Comparison of ENCODE assay signal across 21 cellular contexts in the genomic region with DNA sequence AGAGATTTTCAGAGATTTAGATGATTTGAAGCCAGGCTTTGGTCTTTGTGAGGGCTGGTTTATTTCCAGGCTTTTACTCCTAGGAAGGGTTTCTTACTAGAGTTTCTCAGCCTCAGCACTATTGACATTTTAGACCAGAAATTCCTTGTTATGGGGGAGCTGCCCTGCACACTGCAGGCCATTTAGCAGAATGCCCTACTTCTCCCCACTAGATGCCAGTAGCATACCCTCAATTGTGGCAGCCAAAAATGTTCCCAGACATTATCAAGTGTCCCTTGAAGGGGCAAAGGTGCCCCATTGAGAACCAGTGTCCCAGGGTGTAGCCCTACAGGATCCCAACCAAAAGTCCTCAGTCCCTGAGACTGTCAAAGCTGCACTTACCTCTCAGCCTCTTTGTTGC.
DNase-seq lines count a peak whose midpoint lies in the region; ATAC-seq, FAIRE-seq and TF ChIP-seq lines count a peak whose summit lies in the region.
"Had no signal": no experiment of that assay in that cellular context is flagged by ENCODE, and none has a peak within 500 bp of the region (broad histone marks: within the 10 kb centered on the region; RNA-seq: fewer than 3 reads in every experiment).

No MANE protein-coding gene starts in this region.

- H3K4me3 ChIP-seq in AG04450 (ENCODE audit: low read depth, low read length): no peak overlapping the region
- H3K4me3 ChIP-seq in GM23338: no peak overlapping the region
- no peak overlapping the region for H3K4me3 ChIP-seq in GM12878
- no peak overlapping the region for H3K4me3 ChIP-seq in kidney epithelial cell (ENCODE audit: low read depth, low read length)
- H3K4me3 ChIP-seq in CD4-positive, alpha-beta memory T cell (ENCODE audit: low read length in 2 of 2): no peak overlapping the region
- H3K4me3 ChIP-seq: Peyer's patch had no signal

- RAD21 ChIA-PET in GM12878 (lab: Charles Lee; ENCODE audit: unreplicated experiment): interaction anchor here (1.3 kb wide), 1 partner anchor 167 kb away, joined by 7 read pairs; no protein-coding TSS in a partner anchor

- no peaks in the 10 kb centered on the region; the same call in 2 of the 3 replicates for H3K36me3 Mint-ChIP-seq in GM23338 (ENCODE audit: low read depth)
- no peaks in the 10 kb centered on the region for H3K36me3 Mint-ChIP-seq in CD4-positive, alpha-beta memory T cell
- H3K36me3 Mint-ChIP-seq: CD14-positive monocyte, IgD-negative memory B cell had no signal

- peaks cover 21% of the 10 kb centered on the region for H3K4me1 Mint-ChIP-seq in GM23338
- no peaks in the 10 kb centered on the region for H3K4me1 Mint-ChIP-seq in CD4-positive, alpha-beta memory T cell
- H3K4me1 Mint-ChIP-seq: CD14-positive monocyte, IgD-negative memory B cell had no signal

- TF ChIP-seq CTCF in AG04450 (IDR thresholded peaks at IDR 0.05; ENCODE audit: low read depth, low read length) (peak; percentile 8; the same call in 1 of the 2 replicates), GM23338 (conservative IDR thresholded peaks at IDR 0.05; ENCODE audit: low read depth in 2 of 2) (peak; percentile 34 to 56), GM12878 (IDR thresholded peaks at IDR 0.05 in 2 of 3, conservative IDR thresholded peaks at IDR 0.05 in 1 of 3; ENCODE audit: control insufficient read depth in 2 of 3, extremely low read depth in 1 of 3, insufficient read depth in 1 of 3, low read depth in 3 of 3, low read length in 3 of 3) (peak in 2 of 3 experiments; percentile 15 to 23; a peak in 2 of 6 replicates), kidney epithelial cell (IDR thresholded peaks at IDR 0.05; ENCODE audit: insufficient read depth, low read length, poor library complexity, severe bottlenecking) (peak; percentile 5)

- H3K9me2 ChIP-seq in GM23338 (ENCODE audit: insufficient read depth): peaks cover 11% of the 10 kb centered on the region; the same call in 1 of the 2 replicates

- no peak overlapping the region for H3K27ac Mint-ChIP-seq in GM23338
- H3K27ac Mint-ChIP-seq in CD4-positive, alpha-beta memory T cell: no peak overlapping the region
- H3K27ac Mint-ChIP-seq: CD14-positive monocyte had no signal

- peak; percentile 55 for ATAC-seq in GM23338
- ATAC-seq in GM12878: no peak
- ATAC-seq in left colon: no peak
- ATAC-seq: Right ventricle myocardium inferior had no signal

- H2AFZ ChIP-seq in GM23338 (peak overlapping the region; percentile 83; the same call in 1 of the 2 replicates), GM12878 (ENCODE audit: control insufficient read depth, low read depth, low read length) (no peak overlapping the region)

- no peaks in the 10 kb centered on the region for H3K79me2 ChIP-seq in GM23338 (replicated peaks; ENCODE audit: insufficient read depth)
- H3K79me2 ChIP-seq in GM12878 (ENCODE audit: control insufficient read depth, insufficient read depth, low read length): no peaks in the 10 kb centered on the region

- TF ChIP-seq POLR2A in GM12878 (IDR thresholded peaks at IDR 0.05; ENCODE audit: low read depth, low read length): no peak

- POLR2A ChIA-PET in AG04450 (lab: Yijun Ruan, JAX): no interaction called here
- POLR2A ChIA-PET in GM12878 (lab: Charles Lee): no interaction called here
- POLR2A ChIA-PET in CD4-positive, alpha-beta memory T cell (lab: Charles Lee; ENCODE audit: partially characterized antibody): interaction anchor here (0.6 kb wide), 1 partner anchor 186 kb away, joined by 3 read pairs; no protein-coding TSS in a partner anchor

- H3F3A ChIP-seq in GM23338 (replicated peaks; ENCODE audit: low read depth): no peaks in the 10 kb centered on the region

- H3K4me1 ChIP-seq in GM23338 (ENCODE audit: insufficient read depth) (no peaks in the 10 kb centered on the region), GM12878 (ENCODE audit: control insufficient read depth, insufficient read depth, low read length) (no peaks in the 10 kb centered on the region)
- no peaks in the 10 kb centered on the region for H3K4me1 ChIP-seq in CD4-positive, alpha-beta memory T cell (ENCODE audit: insufficient read depth, low read length)
- H3K4me1 ChIP-seq: Peyer's patch had no signal

- no peak overlapping the region for H3K27ac ChIP-seq in AG04450 (ENCODE audit: low read depth, low read length)
- H3K27ac ChIP-seq in GM23338 (ENCODE audit: low read depth): no peak overlapping the region
- H3K27ac ChIP-seq in GM12878 (ENCODE audit: control insufficient read depth, insufficient read depth): no peak overlapping the region
- no peak overlapping the region for H3K27ac ChIP-seq in CD4-positive, alpha-beta memory T cell (ENCODE audit: low read depth, low read length)
- H3K27ac ChIP-seq: Peyer's patch had no signal

- H3K4me3 Mint-ChIP-seq in GM23338: no peak overlapping the region
- no peak overlapping the region for H3K4me3 Mint-ChIP-seq in CD4-positive, alpha-beta memory T cell
- H3K4me3 Mint-ChIP-seq: CD14-positive monocyte, IgD-negative memory B cell had no signal

- H4K20me1 ChIP-seq in GM23338 (replicated peaks; ENCODE audit: insufficient read depth): no peaks in the 10 kb centered on the region
- no peaks in the 10 kb centered on the region for H4K20me1 ChIP-seq in GM12878 (ENCODE audit: control insufficient read depth, insufficient read depth)

- 0 out of 2 replicates have a peak, but pooled peaks have one; percentile 9 for TF ChIP-seq RAD21 in GM12878 (IDR thresholded peaks at IDR 0.05; ENCODE audit: insufficient read depth, low read depth, low read length)

- no peak for TF ChIP-seq EP300 in GM12878 (IDR thresholded peaks at IDR 0.05; ENCODE audit: borderline replicate concordance in 1 of 2, control insufficient read depth in 1 of 2, low read depth in 2 of 2, low read length in 2 of 2)

- no peak for FAIRE-seq in GM12878 (lab: Jason Lieb, UNC)
- FAIRE-seq: G401.6, GM12891, GM18507, H54 had no signal

- H3K9me3 ChIP-seq in AG04450 (ENCODE audit: control insufficient read depth, insufficient read depth, low read length): no peaks in the 10 kb centered on the region
- H3K9me3 ChIP-seq in GM12878 (replicated peaks; ENCODE audit: control insufficient read depth, insufficient read depth, low read length): no peaks in the 10 kb centered on the region
- no peaks in the 10 kb centered on the region for H3K9me3 ChIP-seq in CD4-positive, alpha-beta memory T cell (ENCODE audit: control insufficient read depth in 1 of 2, low read length in 2 of 2)
- H3K9me3 ChIP-seq: Peyer's patch had no signal

- peaks cover 11% of the 10 kb centered on the region for H3K27me3 Mint-ChIP-seq in GM23338 (ENCODE audit: insufficient read depth, low read depth, poor library complexity)
- peaks cover 0 to 2% of the 10 kb centered on the region in 2 donors for H3K27me3 Mint-ChIP-seq in CD4-positive, alpha-beta memory T cell
- H3K27me3 Mint-ChIP-seq: IgD-negative memory B cell had no signal

- no peak for DNase-seq in AG04450 (ENCODE audit: low read depth, low spot score)
- DNase-seq in GM23338 (ENCODE audit: low spot score): peak; percentile 17
- DNase-seq in GM12878 (ENCODE audit: low read depth, low spot score): no peak
- no peak for DNase-seq in kidney epithelial cell (ENCODE audit: low read depth)
- no peak for DNase-seq in retina
- no peak for DNase-seq in left colon
- DNase-seq in CD4-positive, alpha-beta memory T cell: no peak
- DNase-seq: Karpas-422, NCI-H1417 treated with DMSO at 0.1 percent for 48 hours, NCI-H1930, NCI-H345, NCI-H524 treated with DMSO at 0.1 percent for 48 hours, Peyer's patch, SW 1271 had no signal

- CTCF ChIA-PET in AG04450 (lab: Charles Lee) (interaction anchor here (1.5 kb wide), 1 partner anchor 168 kb away, joined by 3 read pairs; no protein-coding TSS in a partner anchor), GM12878 (lab: Yijun Ruan, JAX) (interaction anchor here (0.9 to 1.8 kb wide), 3 partner anchors 11 to 167 kb away, joined by 3 to 8 read pairs (median 5); no protein-coding TSS in a partner anchor)
- CTCF ChIA-PET in CD4-positive, alpha-beta memory T cell (lab: Charles Lee; ENCODE audit: partially characterized antibody): interaction anchor here (2.1 to 2.3 kb wide), 2 partner anchors 167 to 192 kb away, joined by 9 to 15 read pairs; no protein-coding TSS in a partner anchor

- H3K9ac ChIP-seq in GM12878 (ENCODE audit: control insufficient read depth, insufficient read depth, low read length): no peak overlapping the region

- SMC1A ChIA-PET in GM12878 (lab: Charles Lee; ENCODE audit: uncharacterized antibody, unreplicated experiment): interaction anchor here (1.0 to 2.0 kb wide), 2 partner anchors 43 to 167 kb away, joined by 5 to 6 read pairs; no protein-coding TSS in a partner anchor

- intact Hi-C loops in GM12878 (cut with micrococcal nuclease; ENCODE audit: unreplicated experiment) (no loop called here), left colon (cut with DNase I, micrococcal nuclease) (no loop called here)
- intact Hi-C loops in CD4-positive, alpha-beta memory T cell (cut with micrococcal nuclease): loop anchor here (1.0 kb wide), 1 partner anchor 167 kb away; no protein-coding TSS in a partner anchor

- in situ Hi-C loops in GM12878 (cut with MboI): no loop called here

- H3K27me3 ChIP-seq in AG04450 (ENCODE audit: control insufficient read depth, insufficient read depth, low read length) (no peaks in the 10 kb centered on the region), GM23338 (ENCODE audit: insufficient read depth) (no peaks in the 10 kb centered on the region), GM12878 (replicated peaks in 1 of 2; ENCODE audit: control insufficient read depth in 2 of 2, insufficient read depth in 2 of 2, low read length in 1 of 2) (no peaks in the 10 kb centered on the region), kidney epithelial cell (ENCODE audit: control insufficient read depth, insufficient read depth, low read length) (no peaks in the 10 kb centered on the region)
- no peaks in the 10 kb centered on the region for H3K27me3 ChIP-seq in CD4-positive, alpha-beta memory T cell (ENCODE audit: insufficient read depth, low read length)
- H3K27me3 ChIP-seq: Peyer's patch had no signal

- no TSS peak for BruUV-seq in GM12878 (replicated peaks; lab: Mats Ljungman, UMichigan)

- no peaks in the 10 kb centered on the region for H3K36me3 ChIP-seq in GM23338 (ENCODE audit: insufficient read depth)
- H3K36me3 ChIP-seq in GM12878 (ENCODE audit: control insufficient read depth in 2 of 2, insufficient read depth in 2 of 2, low read length in 1 of 2): no peaks in the 10 kb centered on the region
- no peaks in the 10 kb centered on the region for H3K36me3 ChIP-seq in kidney epithelial cell (ENCODE audit: control insufficient read depth, insufficient read depth, low read length)
- no peaks in the 10 kb centered on the region for H3K36me3 ChIP-seq in CD4-positive, alpha-beta memory T cell (ENCODE audit: insufficient read depth, low read length)
- H3K36me3 ChIP-seq: Peyer's patch had no signal

- no peaks in the 10 kb centered on the region; the same call in 2 of the 3 replicates for H3K9me3 Mint-ChIP-seq in GM23338
- H3K9me3 Mint-ChIP-seq in CD4-positive, alpha-beta memory T cell: no peaks in the 10 kb centered on the region

- no peak overlapping the region for H3K4me2 ChIP-seq in GM23338
- H3K4me2 ChIP-seq in GM12878 (ENCODE audit: control insufficient read depth, insufficient read depth): no peak overlapping the region

TF ChIP-seq in GM23338, 12 proteins besides CTCF, POLR2A, EP300 and RAD21 (continues in another document):
- no peak for TF ChIP-seq EZH2 (IDR thresholded peaks at IDR 0.05; ENCODE audit: low read depth, unreplicated experiment)

TF ChIP-seq in GM12878, 131 proteins besides CTCF, POLR2A, EP300 and RAD21 (continues in another document):
- TF ChIP-seq SMC3 (IDR thresholded peaks at IDR 0.05; ENCODE audit: borderline replicate concordance, low read length): peak; percentile 9; the same call in 1 of the 2 replicates
